Comparison of ENCODE assay signal across 5 cellular contexts in genomic region chr19:43116421-43116820, GRCh38. TPM values are rescaled to one million over a fixed set of nuclear protein-coding genes. Genes with fewer than 3 reads are reported as not detected.
"Had no signal": no experiment of that assay in that cellular context is flagged by ENCODE, and none has a peak within 500 bp of the region (broad histone marks: within the 10 kb centered on the region; RNA-seq: fewer than 3 reads in every experiment).

No MANE protein-coding gene starts in this region.

RNA-seq across cellular contexts. Expression of gene PSG2, which starts 33.9 kb away (rescaled TPM):
- total RNA-seq: HepG2, HT-29, HT1080, K562 had no signal
- polyA plus RNA-seq: HepG2, IgD-negative memory B cell, K562 had no signal
